1 cellular context compared by ENCODE assay signal in genomic region chr11:67439321-67440228, GRCh38.
TF ChIP-seq lines count a peak whose summit lies in the region.

No MANE protein-coding gene starts in this region.

TF ChIP-seq in K562, 482 proteins besides CTCF, POLR2A, EP300 and RAD21:
- TF ChIP-seq TFAP4 (CRISPR knock-in tag; IDR thresholded peaks at IDR 0.05; ENCODE audit: borderline replicate concordance) (0 out of 2 replicates have a peak, but pooled peaks have one; percentile 13), POLR2G (IDR thresholded peaks at IDR 0.05; ENCODE audit: low read depth, low read length) (peak; percentile 60), NFIC (IDR thresholded peaks at IDR 0.05) (peak; percentile 78), RBFOX2 (IDR thresholded peaks at IDR 0.05; ENCODE audit: low read depth, low read length) (0 out of 2 replicates have a peak, but pooled peaks have one; percentile 53), HNRNPK (IDR thresholded peaks at IDR 0.05; ENCODE audit: low read depth, low read length, poor library complexity, severe bottlenecking) (no peak), CBX1 (IDR thresholded peaks at IDR 0.05; ENCODE audit: low read depth) (0 out of 2 replicates have a peak, but pooled peaks have one; percentile 7)
